Comparison of ENCODE assay signal across 1 cellular context in the genomic region with DNA sequence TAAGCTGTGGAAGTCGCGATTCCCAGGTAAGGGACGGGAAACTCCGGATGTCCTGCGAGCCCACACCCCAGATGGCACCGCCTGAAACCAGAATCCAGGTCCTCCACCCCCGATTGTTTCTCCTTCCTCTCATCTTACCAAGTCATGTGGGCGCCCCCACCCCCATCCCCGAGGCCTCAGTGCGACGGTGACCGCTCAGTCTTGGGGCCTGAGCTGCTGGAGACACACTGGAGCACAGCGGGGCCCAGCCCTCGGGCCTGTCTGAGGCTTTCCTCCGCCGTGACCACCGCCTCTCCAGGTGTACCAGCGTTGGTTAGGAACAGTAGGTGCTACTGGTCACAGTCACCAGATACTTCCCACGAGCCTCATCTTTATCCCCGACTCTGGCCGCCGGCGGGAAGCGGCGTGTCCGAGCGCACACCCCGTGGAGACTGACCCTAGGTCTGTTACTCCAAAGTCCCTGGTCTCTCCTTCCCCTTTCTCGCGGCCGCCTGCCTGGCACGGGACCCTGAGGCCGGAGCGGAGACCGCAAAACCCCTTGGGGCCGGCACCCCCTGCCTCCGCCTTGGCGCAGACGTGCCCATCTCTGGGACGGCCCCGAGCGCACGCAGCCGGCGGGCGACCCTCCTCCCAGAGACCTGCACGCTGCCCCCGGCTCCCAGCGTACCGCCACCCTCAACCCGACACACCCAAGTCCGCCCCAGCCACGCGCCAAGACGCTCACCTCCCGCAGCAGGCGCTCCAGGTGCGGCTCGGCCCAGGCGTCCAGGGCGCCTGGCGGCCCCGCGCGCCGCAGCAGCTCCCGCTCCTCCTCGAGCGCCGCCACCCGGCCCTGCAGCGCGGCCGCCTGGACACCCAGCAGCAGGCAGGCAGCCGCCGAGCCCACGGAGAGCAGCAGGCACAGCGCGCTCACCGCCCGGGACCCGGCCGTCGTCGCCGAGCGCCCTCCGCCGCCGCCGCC.
TF ChIP-seq lines count a peak whose summit lies in the region.

No MANE protein-coding gene starts in this region.

TF ChIP-seq in WTC11, 78 proteins besides CTCF, POLR2A, EP300 and RAD21 (continued from another document):
- TF ChIP-seq, protein P1, sequence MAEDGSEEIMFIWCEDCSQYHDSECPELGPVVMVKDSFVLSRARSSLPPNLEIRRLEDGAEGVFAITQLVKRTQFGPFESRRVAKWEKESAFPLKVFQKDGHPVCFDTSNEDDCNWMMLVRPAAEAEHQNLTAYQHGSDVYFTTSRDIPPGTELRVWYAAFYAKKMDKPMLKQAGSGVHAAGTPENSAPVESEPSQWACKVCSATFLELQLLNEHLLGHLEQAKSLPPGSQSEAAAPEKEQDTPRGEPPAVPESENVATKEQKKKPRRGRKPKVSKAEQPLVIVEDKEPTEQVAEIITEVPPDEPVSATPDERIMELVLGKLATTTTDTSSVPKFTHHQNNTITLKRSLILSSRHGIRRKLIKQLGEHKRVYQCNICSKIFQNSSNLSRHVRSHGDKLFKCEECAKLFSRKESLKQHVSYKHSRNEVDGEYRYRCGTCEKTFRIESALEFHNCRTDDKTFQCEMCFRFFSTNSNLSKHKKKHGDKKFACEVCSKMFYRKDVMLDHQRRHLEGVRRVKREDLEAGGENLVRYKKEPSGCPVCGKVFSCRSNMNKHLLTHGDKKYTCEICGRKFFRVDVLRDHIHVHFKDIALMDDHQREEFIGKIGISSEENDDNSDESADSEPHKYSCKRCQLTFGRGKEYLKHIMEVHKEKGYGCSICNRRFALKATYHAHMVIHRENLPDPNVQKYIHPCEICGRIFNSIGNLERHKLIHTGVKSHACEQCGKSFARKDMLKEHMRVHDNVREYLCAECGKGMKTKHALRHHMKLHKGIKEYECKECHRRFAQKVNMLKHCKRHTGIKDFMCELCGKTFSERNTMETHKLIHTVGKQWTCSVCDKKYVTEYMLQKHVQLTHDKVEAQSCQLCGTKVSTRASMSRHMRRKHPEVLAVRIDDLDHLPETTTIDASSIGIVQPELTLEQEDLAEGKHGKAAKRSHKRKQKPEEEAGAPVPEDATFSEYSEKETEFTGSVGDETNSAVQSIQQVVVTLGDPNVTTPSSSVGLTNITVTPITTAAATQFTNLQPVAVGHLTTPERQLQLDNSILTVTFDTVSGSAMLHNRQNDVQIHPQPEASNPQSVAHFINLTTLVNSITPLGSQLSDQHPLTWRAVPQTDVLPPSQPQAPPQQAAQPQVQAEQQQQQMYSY (CRISPR knock-in tag; IDR thresholded peaks at IDR 0.05) = no peak
- TF ChIP-seq, protein P2, sequence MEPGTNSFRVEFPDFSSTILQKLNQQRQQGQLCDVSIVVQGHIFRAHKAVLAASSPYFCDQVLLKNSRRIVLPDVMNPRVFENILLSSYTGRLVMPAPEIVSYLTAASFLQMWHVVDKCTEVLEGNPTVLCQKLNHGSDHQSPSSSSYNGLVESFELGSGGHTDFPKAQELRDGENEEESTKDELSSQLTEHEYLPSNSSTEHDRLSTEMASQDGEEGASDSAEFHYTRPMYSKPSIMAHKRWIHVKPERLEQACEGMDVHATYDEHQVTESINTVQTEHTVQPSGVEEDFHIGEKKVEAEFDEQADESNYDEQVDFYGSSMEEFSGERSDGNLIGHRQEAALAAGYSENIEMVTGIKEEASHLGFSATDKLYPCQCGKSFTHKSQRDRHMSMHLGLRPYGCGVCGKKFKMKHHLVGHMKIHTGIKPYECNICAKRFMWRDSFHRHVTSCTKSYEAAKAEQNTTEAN (CRISPR knock-in tag; IDR thresholded peaks at IDR 0.05) = no peak
